8 cellular contexts compared by ENCODE assay signal in the genomic region with DNA sequence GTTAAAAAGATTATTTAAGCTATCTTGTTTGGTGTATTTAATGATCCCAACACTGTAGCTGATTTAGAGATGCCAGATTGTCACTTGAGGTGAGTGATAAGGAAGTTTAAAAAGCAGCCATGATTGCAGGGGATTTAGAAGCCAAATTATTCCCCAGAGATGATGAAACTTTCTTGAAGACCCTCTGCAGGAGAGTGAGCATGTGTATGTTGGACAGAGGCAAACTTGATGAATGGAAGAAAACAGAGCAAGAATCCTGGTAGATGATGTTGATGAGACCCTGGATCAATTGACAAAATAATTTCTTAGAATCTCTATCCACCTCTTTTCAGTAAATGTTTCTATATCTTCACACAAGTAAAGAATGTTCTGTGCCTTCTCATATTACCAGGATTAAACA. TPM values are rescaled to one million over a fixed set of nuclear protein-coding genes. Genes with fewer than 3 reads are reported as not detected.
"Had no signal": no experiment of that assay in that cellular context is flagged by ENCODE, and none has a peak within 500 bp of the region (broad histone marks: within the 10 kb centered on the region; RNA-seq: fewer than 3 reads in every experiment).

No MANE protein-coding gene starts in this region.

- H3K36me3 ChIP-seq: HAP-1 had no signal

- ATAC-seq: HCT116 had no signal

- H3K27ac ChIP-seq: KMS-11 had no signal

- H3K4me2 ChIP-seq: KMS-11 had no signal

- DNase-seq: GOT3, H7, IMR-90, KBM-7 had no signal

- H3K4me3 ChIP-seq: HAP-1 had no signal

- H3K4me1 ChIP-seq: HAP-1 had no signal

RNA-seq across cellular contexts. Expression of a gene that starts 14.4 kb away (rescaled TPM):
- total RNA-seq: HT-29, IMR-90 had no signal
- polyA plus RNA-seq: IMR-90 had no signal
